14 cellular contexts compared by ENCODE assay signal in genomic region chr13:103539265-103539664, GRCh38.
DNase-seq lines count a peak whose midpoint lies in the region; ATAC-seq and TF ChIP-seq lines count a peak whose summit lies in the region.
"Had no signal": no experiment of that assay in that cellular context is flagged by ENCODE, and none has a peak within 500 bp of the region (broad histone marks: within the 10 kb centered on the region; RNA-seq: fewer than 3 reads in every experiment).

No MANE protein-coding gene starts in this region.

- H3K4me3 ChIP-seq in right atrium auricular region (no peak overlapping the region), upper lobe of right lung (no peak overlapping the region)
- H3K4me3 ChIP-seq: stomach had no signal

- H3K27ac ChIP-seq in right atrium auricular region (no peak overlapping the region), upper lobe of right lung (no peak overlapping the region)
- H3K27ac ChIP-seq: stomach, VCaP had no signal

- intact Hi-C loops in left ventricle myocardium superior (cut with micrococcal nuclease) = no loop called here
- intact Hi-C loops in upper lobe of right lung (cut with DNase I) = no loop called here

- TF ChIP-seq CTCF in right atrium auricular region (IDR thresholded peaks at IDR 0.05) (no peak), upper lobe of right lung (IDR thresholded peaks at IDR 0.05) (no peak)

- DNase-seq in left ventricle myocardium superior (peak; percentile 32), right atrium auricular region (ENCODE audit: low spot score) (no peak), NCI-H524 (lab: John Stamatoyannopoulos, UW) (peak; percentile 22 to 53), globus pallidus (ENCODE audit: low spot score) (peak; percentile 24), upper lobe of right lung (peak; percentile 32)
- DNase-seq in activated effector memory CD4-positive, alpha-beta T cell treated with Interleukin-2 at 50 U/mL for 16 hours = no peak
- DNase-seq in stimulated activated CD4-positive, alpha-beta T cell treated with anti-CD3 and anti-CD28 coated beads, Interleukin-4, amount 100 ng/mL, for 1 hour = no peak
- DNase-seq: HCEC 1CT; Karpas-422; occipital lobe; stimulated activated CD4-positive, alpha-beta T cell treated with anti-CD3 and anti-CD28 coated beads, Interleukin-2, amount 100 ng/mL, for 24 hours; stomach had no signal

- no peak for ATAC-seq in left ventricle myocardium superior
- ATAC-seq in upper lobe of right lung = no peak
- no peak for ATAC-seq in GM21447 (IDR thresholded peaks at IDR 0.05; ENCODE audit: unreplicated experiment)

- H3K36me3 ChIP-seq in right atrium auricular region (no peaks in the 10 kb centered on the region), upper lobe of right lung (no peaks in the 10 kb centered on the region)
- H3K36me3 ChIP-seq: stomach had no signal

- H3K9me3 ChIP-seq in right atrium auricular region (no peaks in the 10 kb centered on the region), upper lobe of right lung (no peaks in the 10 kb centered on the region)

- no peaks in the 10 kb centered on the region for H3K4me1 ChIP-seq in right atrium auricular region
- no peaks in the 10 kb centered on the region for H3K4me1 ChIP-seq in upper lobe of right lung
- H3K4me1 ChIP-seq: stomach had no signal

- H3K27me3 ChIP-seq in right atrium auricular region = no peaks in the 10 kb centered on the region
- H3K27me3 ChIP-seq in upper lobe of right lung = no peaks in the 10 kb centered on the region
- H3K27me3 ChIP-seq: stomach had no signal

Comparison
In these comparisons a context has a peak if more than half of its experiments do, and no peak if none do; other contexts are left out.
1. DNase-seq: peak in left ventricle myocardium superior (single experiment), NCI-H524 (2 of 2), globus pallidus (single experiment) and upper lobe of right lung (single experiment); none in right atrium auricular region (single experiment), activated effector memory CD4-positive, alpha-beta T cell treated with Interleukin-2 at 50 U/mL for 16 hours (single experiment) and stimulated activated CD4-positive, alpha-beta T cell treated with anti-CD3 and anti-CD28 coated beads, Interleukin-4, amount 100 ng/mL, for 1 hour (single experiment).